Comparison of ENCODE assay signal across 17 cellular contexts in genomic region chr5:138188632-138189031, GRCh38. TPM values are rescaled to one million over a fixed set of nuclear protein-coding genes. Genes with fewer than 3 reads are reported as not detected.
"Had no signal": no experiment of that assay in that cellular context is flagged by ENCODE, and none has a peak within 500 bp of the region (broad histone marks: within the 10 kb centered on the region; RNA-seq: fewer than 3 reads in every experiment).

No MANE protein-coding gene starts in this region.

- H3K27me3 Mint-ChIP-seq: activated B cell treated with CpG ODN at 0.5 μM for 24 hours; activated CD8-positive, alpha-beta T cell treated with anti-CD3 and anti-CD28 coated beads for 36 hours; naive thymus-derived CD8-positive, alpha-beta T cell; stimulated activated memory B cell treated with anti-CD40 and anti-IgM and Interleukin-4, amounts not matched to agents 10 μg/mL and 1 μg/mL and 100 μg/mL, for 72 hours had no signal

- DNase-seq: activated B cell treated with CpG ODN at 0.5 μM for 24 hours; activated CD4-positive, alpha-beta T cell treated with anti-CD3 and anti-CD28 coated beads for 4 hours; activated CD8-positive, alpha-beta T cell treated with anti-CD3 and anti-CD28 coated beads for 36 hours; activated T-cell treated with anti-CD3 and anti-CD28 coated beads, Interleukin-2, amount 50 U/mL, for 1 hour; adrenal gland; effector CD4-positive, alpha-beta T cell; lower lobe of right lung; naive thymus-derived CD8-positive, alpha-beta T cell; sigmoid colon; stimulated activated CD4-positive, alpha-beta T cell treated with anti-CD3 and anti-CD28 coated beads, Interleukin-4, amount 100 ng/mL, for 24 hours had no signal

- H3K4me3 Mint-ChIP-seq: activated B cell treated with CpG ODN at 0.5 μM for 24 hours; activated CD8-positive, alpha-beta T cell treated with anti-CD3 and anti-CD28 coated beads for 36 hours; naive thymus-derived CD8-positive, alpha-beta T cell; stimulated activated memory B cell treated with anti-CD40 and anti-IgM and Interleukin-4, amounts not matched to agents 10 μg/mL and 1 μg/mL and 100 μg/mL, for 72 hours had no signal

- H3K9me3 Mint-ChIP-seq: activated B cell treated with CpG ODN at 0.5 μM for 24 hours; activated CD8-positive, alpha-beta T cell treated with anti-CD3 and anti-CD28 coated beads for 36 hours; activated naive CD4-positive, alpha-beta T cell treated with anti-CD3 and anti-CD28 coated beads, Interleukin-2, amount 50 U/mL, for 72 hours; naive thymus-derived CD8-positive, alpha-beta T cell; stimulated activated memory B cell treated with anti-CD40 and anti-IgM and Interleukin-4, amounts not matched to agents 10 μg/mL and 1 μg/mL and 100 μg/mL, for 72 hours had no signal

- H3K9me3 ChIP-seq: adrenal gland, breast epithelium, esophagus muscularis mucosa, gastroesophageal sphincter, lower lobe of right lung, neutrophil, sigmoid colon had no signal

- H3K27ac Mint-ChIP-seq: activated B cell treated with CpG ODN at 0.5 μM for 24 hours; activated CD8-positive, alpha-beta T cell treated with anti-CD3 and anti-CD28 coated beads for 36 hours; stimulated activated memory B cell treated with anti-CD40 and anti-IgM and Interleukin-4, amounts not matched to agents 10 μg/mL and 1 μg/mL and 100 μg/mL, for 72 hours had no signal

- ATAC-seq: activated CD8-positive, alpha-beta T cell treated with anti-CD3 and anti-CD28 coated beads for 36 hours; activated naive CD4-positive, alpha-beta T cell treated with anti-CD3 and anti-CD28 coated beads, Interleukin-2, amount 50 U/mL, for 72 hours; gastroesophageal sphincter; lower lobe of right lung; naive thymus-derived CD8-positive, alpha-beta T cell; stimulated activated memory B cell treated with anti-CD40 and anti-IgM and Interleukin-4, amounts not matched to agents 10 μg/mL and 1 μg/mL and 100 μg/mL, for 72 hours had no signal

RNA-seq across cellular contexts. Expression of gene KIF20A, which starts 9.7 kb away (rescaled TPM):
- total RNA-seq: mesenteric fat pad; naive thymus-derived CD8-positive, alpha-beta T cell had no signal

RNA-seq across cellular contexts. Expression of gene NME5, which starts 49.4 kb away (rescaled TPM):
- total RNA-seq: activated B cell treated with CpG ODN at 0.5 μM for 24 hours; activated CD8-positive, alpha-beta T cell treated with anti-CD3 and anti-CD28 coated beads for 36 hours; activated naive CD4-positive, alpha-beta T cell treated with anti-CD3 and anti-CD28 coated beads, Interleukin-2, amount 50 U/mL, for 72 hours; naive thymus-derived CD8-positive, alpha-beta T cell had no signal
